Comparison of ENCODE assay signal across 17 cellular contexts in the genomic region with DNA sequence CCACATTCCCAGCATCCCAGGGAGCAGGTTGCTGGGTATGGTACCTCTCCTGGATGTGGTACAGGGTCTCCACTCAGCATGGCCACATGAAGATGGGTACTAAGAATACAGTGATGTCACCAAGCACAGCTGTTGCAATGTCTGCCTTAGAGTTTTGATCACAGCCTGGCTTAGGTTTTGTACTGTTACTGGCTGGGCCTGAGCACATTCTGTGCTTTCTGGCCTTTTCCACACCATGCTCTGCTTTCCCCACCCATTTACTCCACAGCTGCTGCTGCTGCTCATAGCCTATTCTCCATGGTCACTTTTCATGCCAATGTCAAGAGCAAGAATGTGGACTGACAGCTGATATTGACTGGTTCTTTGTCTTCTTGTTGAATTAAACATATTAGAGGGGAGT.
"Had no signal": no experiment of that assay in that cellular context is flagged by ENCODE, and none has a peak within 500 bp of the region (broad histone marks: within the 10 kb centered on the region; RNA-seq: fewer than 3 reads in every experiment).

No MANE protein-coding gene starts in this region.

- FAIRE-seq: small intestine had no signal

- H3K9me3 ChIP-seq: body of pancreas, left lung, ovary had no signal

- H3K4me3 ChIP-seq: body of pancreas, hepatocyte, left lung, ovary had no signal

- H3K27me3 ChIP-seq: body of pancreas, hepatocyte, left lung, ovary had no signal

- DNase-seq: activated CD4-positive, alpha-beta T cell treated with anti-CD3 and anti-CD28 coated beads, Interleukin-2, amount 10 ng/mL, durations not matched to agents 24 days and 14 days; activated CD4-positive, CD25-positive, alpha-beta regulatory T cell; activated CD8-positive, alpha-beta memory T cell treated with anti-CD3 and anti-CD28 coated beads, Interleukin-2, amount 50 U/mL, for 48 hours; activated CD8-positive, alpha-beta T cell treated with anti-CD3 and anti-CD28 coated beads, Interleukin-2, amount 10 ng/mL, durations not matched to agents 7 days and 5 days; activated gamma-delta T cell; activated T-cell treated with anti-CD3 and anti-CD28 coated beads, Interleukin-2, amount 50 U/mL, for 72 hours; amygdala; effector memory CD8-positive, alpha-beta T cell; islet precursor cell; left lung; ovary; small intestine; stimulated activated CD4-positive, alpha-beta T cell treated with anti-CD3 and anti-CD28 coated beads, Interleukin-4, amount 100 ng/mL, for 24 hours; stimulated activated naive CD4-positive, alpha-beta T cell; SW 1271 had no signal

- H3K27ac ChIP-seq: body of pancreas, hepatocyte, left lung, ovary had no signal

- ATAC-seq: activated CD8-positive, alpha-beta T cell treated with anti-CD3 and anti-CD28 coated beads, Interleukin-2, amount 10 ng/mL, durations not matched to agents 7 days and 5 days; activated T-cell treated with anti-CD3 and anti-CD28 coated beads, Interleukin-2, amount 50 U/mL, for 72 hours; body of pancreas; effector memory CD8-positive, alpha-beta T cell; left lung had no signal

- H3K36me3 ChIP-seq: left lung, ovary had no signal
